11 cellular contexts compared by ENCODE assay signal in the genomic region with DNA sequence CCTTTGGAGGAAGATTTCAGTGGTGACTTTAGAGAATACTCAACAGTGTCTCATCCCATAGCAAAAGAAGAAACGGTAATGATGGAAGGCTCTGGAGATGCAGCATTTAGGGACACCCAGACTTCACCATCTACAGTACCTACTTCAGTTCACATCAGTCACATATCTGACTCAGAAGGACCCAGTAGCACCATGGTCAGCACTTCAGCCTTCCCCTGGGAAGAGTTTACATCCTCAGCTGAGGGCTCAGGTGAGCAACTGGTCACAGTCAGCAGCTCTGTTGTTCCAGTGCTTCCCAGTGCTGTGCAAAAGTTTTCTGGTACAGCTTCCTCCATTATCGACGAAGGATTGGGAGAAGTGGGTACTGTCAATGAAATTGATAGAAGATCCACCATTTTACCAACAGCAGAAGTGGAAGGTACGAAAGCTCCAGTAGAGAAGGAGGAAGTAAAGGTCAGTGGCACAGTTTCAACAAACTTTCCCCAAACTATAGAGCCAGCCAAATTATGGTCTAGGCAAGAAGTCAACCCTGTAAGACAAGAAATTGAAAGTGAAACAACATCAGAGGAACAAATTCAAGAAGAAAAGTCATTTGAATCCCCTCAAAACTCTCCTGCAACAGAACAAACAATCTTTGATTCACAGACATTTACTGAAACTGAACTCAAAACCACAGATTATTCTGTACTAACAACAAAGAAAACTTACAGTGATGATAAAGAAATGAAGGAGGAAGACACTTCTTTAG.
DNase-seq lines count a peak whose midpoint lies in the region; ATAC-seq and TF ChIP-seq lines count a peak whose summit lies in the region.
"Had no signal": no experiment of that assay in that cellular context is flagged by ENCODE, and none has a peak within 500 bp of the region (broad histone marks: within the 10 kb centered on the region; RNA-seq: fewer than 3 reads in every experiment).

No MANE protein-coding gene starts in this region.

- no peaks in the 10 kb centered on the region for H3K4me1 ChIP-seq in GM23338 (ENCODE audit: insufficient read depth)
- peaks cover 0 to 4% of the 10 kb centered on the region in 2 donors for H3K4me1 ChIP-seq in left lung
- H3K4me1 ChIP-seq: esophagus muscularis mucosa, lower lobe of right lung, thyroid gland had no signal

- no peak overlapping the region for H3K4me2 ChIP-seq in GM23338

- DNase-seq in GM23338 (ENCODE audit: low spot score) (no peak), left lung (no peak), omental fat pad (ENCODE audit: low spot score) (no peak), EL (no peak)
- no peak for DNase-seq in naive thymus-derived CD8-positive, alpha-beta T cell
- DNase-seq: activated naive CD4-positive, alpha-beta T cell treated with anti-CD3 and anti-CD28 coated beads for 36 hours; lower lobe of right lung; thyroid gland had no signal

- H3K4me3 Mint-ChIP-seq in GM23338 = no peak overlapping the region
- H3K4me3 Mint-ChIP-seq in naive thymus-derived CD8-positive, alpha-beta T cell = peak overlapping the region in 3 of 10 donors; percentile 4 to 29 (median 4)
- H3K4me3 Mint-ChIP-seq: activated naive CD4-positive, alpha-beta T cell treated with anti-CD3 and anti-CD28 coated beads for 36 hours had no signal

- no peak overlapping the region for H3K27ac ChIP-seq in GM23338 (ENCODE audit: low read depth)
- peak overlapping the region in 1 of 2 donors; percentile 4 for H3K27ac ChIP-seq in left lung
- H3K27ac ChIP-seq: lower lobe of right lung, thyroid gland had no signal

- no peaks in the 10 kb centered on the region for H3F3A ChIP-seq in GM23338 (replicated peaks; ENCODE audit: low read depth)

- peaks cover 13% of the 10 kb centered on the region for H3K79me2 ChIP-seq in GM23338 (replicated peaks; ENCODE audit: insufficient read depth)

- peak; percentile 89 for ATAC-seq in GM19025 (IDR thresholded peaks at IDR 0.05; ENCODE audit: low read depth, unreplicated experiment)
- no peak for ATAC-seq in GM23338
- ATAC-seq in HG03469 (IDR thresholded peaks at IDR 0.05; ENCODE audit: unreplicated experiment) = peak; percentile 79
- peak; percentile 30 for ATAC-seq in left lung
- ATAC-seq in omental fat pad (ENCODE audit: low FRiP score) = no peak
- no peak for ATAC-seq in naive thymus-derived CD8-positive, alpha-beta T cell

- no peaks in the 10 kb centered on the region for H3K9me3 ChIP-seq in left lung
- H3K9me3 ChIP-seq: esophagus muscularis mucosa, lower lobe of right lung, thyroid gland had no signal

- H2AFZ ChIP-seq in GM23338 = no peak overlapping the region

- H3K36me3 ChIP-seq in GM23338 (ENCODE audit: insufficient read depth) (peaks cover 24% of the 10 kb centered on the region), left lung (peaks cover 0 to 11% of the 10 kb centered on the region in 2 donors)
- H3K36me3 ChIP-seq: esophagus muscularis mucosa, lower lobe of right lung, thyroid gland had no signal

- H3K36me3 Mint-ChIP-seq in GM23338 (ENCODE audit: low read depth) = peaks cover 57% of the 10 kb centered on the region
- no peaks in the 10 kb centered on the region for H3K36me3 Mint-ChIP-seq in naive thymus-derived CD8-positive, alpha-beta T cell

- no peak overlapping the region for H3K4me3 ChIP-seq in GM23338
- no peak overlapping the region for H3K4me3 ChIP-seq in left lung
- H3K4me3 ChIP-seq: esophagus muscularis mucosa, lower lobe of right lung, thyroid gland had no signal

- no peaks in the 10 kb centered on the region for H3K27me3 ChIP-seq in GM23338 (ENCODE audit: insufficient read depth)
- H3K27me3 ChIP-seq in left lung = no peaks in the 10 kb centered on the region
- H3K27me3 ChIP-seq: esophagus muscularis mucosa, thyroid gland had no signal

- H3K4me1 Mint-ChIP-seq in GM23338 = no peaks in the 10 kb centered on the region
- peaks cover 0 to 23% (median 11%) of the 10 kb centered on the region in 4 donors for H3K4me1 Mint-ChIP-seq in naive thymus-derived CD8-positive, alpha-beta T cell

- H3K9me3 Mint-ChIP-seq in GM23338 = no peaks in the 10 kb centered on the region; the same call in 2 of the 3 replicates
- peaks cover 0 to 11% (median 0%) of the 10 kb centered on the region in 9 donors for H3K9me3 Mint-ChIP-seq in naive thymus-derived CD8-positive, alpha-beta T cell
- H3K9me3 Mint-ChIP-seq: activated naive CD4-positive, alpha-beta T cell treated with anti-CD3 and anti-CD28 coated beads for 36 hours had no signal

- intact Hi-C loops in left lung (cut with DNase I) = no loop called here

- no peak for TF ChIP-seq CTCF in GM23338 (conservative IDR thresholded peaks at IDR 0.05; ENCODE audit: low read depth in 2 of 2)
- no peak for TF ChIP-seq CTCF in left lung (IDR thresholded peaks at IDR 0.05)
- TF ChIP-seq CTCF in omental fat pad (IDR thresholded peaks at IDR 0.05) = no peak

- H3K27ac Mint-ChIP-seq in GM23338 = no peak overlapping the region
- peak overlapping the region in 4 of 10 donors; percentile 13 to 28 (median 26) for H3K27ac Mint-ChIP-seq in naive thymus-derived CD8-positive, alpha-beta T cell
- H3K27ac Mint-ChIP-seq: activated naive CD4-positive, alpha-beta T cell treated with anti-CD3 and anti-CD28 coated beads for 36 hours had no signal

- POLR2A ChIA-PET in naive thymus-derived CD8-positive, alpha-beta T cell (lab: Charles Lee) = no interaction called here

- no peaks in the 10 kb centered on the region for H4K20me1 ChIP-seq in GM23338 (replicated peaks; ENCODE audit: insufficient read depth)

- peaks cover 7% of the 10 kb centered on the region for H3K9me2 ChIP-seq in GM23338 (ENCODE audit: insufficient read depth)

- H3K27me3 Mint-ChIP-seq in GM23338 (ENCODE audit: insufficient read depth, low read depth, poor library complexity) = no peaks in the 10 kb centered on the region
- H3K27me3 Mint-ChIP-seq in naive thymus-derived CD8-positive, alpha-beta T cell = peaks cover 0 to 6% (median 0%) of the 10 kb centered on the region in 5 donors

TF ChIP-seq in GM23338, 12 proteins besides CTCF, POLR2A, EP300 and RAD21 (continues in another document):
- no peak for TF ChIP-seq POLR2AphosphoS5 (IDR thresholded peaks at IDR 0.05; ENCODE audit: low read depth)
- no peak for TF ChIP-seq JUNB (IDR thresholded peaks at IDR 0.05; ENCODE audit: unreplicated experiment)
- TF ChIP-seq ZNF462 (CRISPR knock-in tag; IDR thresholded peaks at IDR 0.05) = no peak

Comparison
In these comparisons a context has a peak if more than half of its experiments do, and no peak if none do; other contexts are left out.
1. ATAC-seq: peak in GM19025 (single experiment), HG03469 (single experiment) and left lung (single experiment); none in GM23338 (single experiment), omental fat pad (single experiment) and naive thymus-derived CD8-positive, alpha-beta T cell (0 of 2).